15 cellular contexts compared by ENCODE assay signal in genomic region chr19:2812414-2813234, GRCh38. TPM values are rescaled to one million over a fixed set of nuclear protein-coding genes. Genes with fewer than 3 reads are reported as not detected.
"Had no signal": no experiment of that assay in that cellular context is flagged by ENCODE, and none has a peak within 500 bp of the region (broad histone marks: within the 10 kb centered on the region; RNA-seq: fewer than 3 reads in every experiment).

No MANE protein-coding gene starts in this region.

- H3K27me3 ChIP-seq: hepatocyte, suprapubic skin, upper lobe of left lung had no signal

- H3K9me3 ChIP-seq: suprapubic skin, upper lobe of left lung had no signal

- DNase-seq: activated B cell treated with CpG ODN at 0.5 μM for 24 hours; activated CD4-positive, alpha-beta memory T cell treated with anti-CD3 and anti-CD28 coated beads, Interleukin-2, amount 10 ng/mL, durations not matched to agents 7 days and 5 days; activated CD4-positive, alpha-beta T cell treated with anti-CD3 and anti-CD28 coated beads for 4 hours; activated CD8-positive, alpha-beta memory T cell treated with anti-CD3 and anti-CD28 coated beads, Interleukin-2, amount 10 ng/mL, durations not matched to agents 7 days and 5 days; dermis blood vessel endothelial cell; effector memory CD8-positive, alpha-beta T cell; retina; stimulated activated CD4-positive, alpha-beta T cell treated with anti-CD3 and anti-CD28 coated beads, Interleukin-15, amount 100 ng/mL, for 24 hours; stimulated activated CD4-positive, alpha-beta T cell treated with anti-CD3 and anti-CD28 coated beads, Interleukin-2, amount 100 ng/mL, for 48 hours; stimulated activated naive CD8-positive, alpha-beta T cell treated with anti-CD3 and anti-CD28 coated beads, Interleukin-15, amount 100 ng/mL, for 72 hours had no signal

- H3K4me3 ChIP-seq: hepatocyte, lung, suprapubic skin, upper lobe of left lung had no signal

- H3K4me1 ChIP-seq: suprapubic skin, upper lobe of left lung had no signal

- FAIRE-seq: islet of Langerhans had no signal

- H3K27ac ChIP-seq: hepatocyte, suprapubic skin, upper lobe of left lung had no signal

RNA-seq across cellular contexts. Expression of gene ZNF556, which starts 54.5 kb away (rescaled TPM):
- polyA plus RNA-seq: hepatocyte had no signal
